10 cellular contexts compared by ENCODE assay signal in the genomic region with DNA sequence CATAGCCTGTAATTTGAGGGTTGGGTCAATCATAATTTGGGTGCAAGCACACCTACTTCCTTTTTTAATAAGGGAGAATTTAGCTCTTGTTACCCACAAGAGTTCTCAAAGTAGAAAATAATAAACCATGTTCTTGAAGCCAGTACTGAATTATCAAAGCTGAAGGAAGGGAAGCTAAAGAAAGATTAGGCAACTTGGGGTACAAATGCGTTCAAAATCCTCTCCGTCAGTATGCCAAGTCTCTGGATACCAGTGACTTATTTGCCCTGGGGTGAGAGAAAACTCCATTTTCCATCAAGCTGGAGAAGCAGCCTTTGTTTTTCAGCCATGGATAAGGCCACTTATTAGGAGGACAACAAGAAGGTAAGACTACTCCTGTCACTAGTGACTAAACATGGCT. TPM values are rescaled to one million over a fixed set of nuclear protein-coding genes. Genes with fewer than 3 reads are reported as not detected.
DNase-seq lines count a peak whose midpoint lies in the region; ATAC-seq and TF ChIP-seq lines count a peak whose summit lies in the region.
"Had no signal": no experiment of that assay in that cellular context is flagged by ENCODE, and none has a peak within 500 bp of the region (broad histone marks: within the 10 kb centered on the region; RNA-seq: fewer than 3 reads in every experiment).

No MANE protein-coding gene starts in this region.

- peaks cover 47% of the 10 kb centered on the region for H3K36me3 Mint-ChIP-seq in activated T-cell treated with anti-CD3 and anti-CD28 coated beads, Interleukin-2, amount 50 U/mL, for 4 hours (ENCODE audit: insufficient read depth)
- peaks cover 56% of the 10 kb centered on the region for H3K36me3 Mint-ChIP-seq in activated T-helper 1 cell treated with anti-CD3 and anti-CD28 coated beads, Interleukin-12 subunit alpha, Interleukin-12 subunit beta, Interleukin-2, Interleukin-4 antibody, amounts not matched to agents 30 ng/mL and 10 ng/mL and 1 ng/mL, durations not matched to agents 14 hours and 24 hours and 36 hours (ENCODE audit: low read depth)

- intact Hi-C loops in activated T-helper 1 cell treated with anti-CD3 and anti-CD28 coated beads, Interleukin-12 subunit alpha, Interleukin-12 subunit beta, Interleukin-2, Interleukin-4 antibody, amounts not matched to agents 30 ng/mL and 10 ng/mL and 1 ng/mL, durations not matched to agents 14 hours and 24 hours and 36 hours (cut with micrococcal nuclease), result loop anchor here (1.0 to 10.0 kb wide), 6 partner anchors 23 to 352 kb away; a partner anchor contains a TSS
- intact Hi-C loops in right lobe of liver (cut with DNase I), result no loop called here

- H3K36me3 ChIP-seq in right lobe of liver (peaks cover 0 to 38% (median 14%) of the 10 kb centered on the region in 4 donors), tibial nerve (peaks cover 0 to 73% (median 3%) of the 10 kb centered on the region in 3 donors)

- H3K4me1 Mint-ChIP-seq in activated T-cell treated with anti-CD3 and anti-CD28 coated beads, Interleukin-2, amount 50 U/mL, for 4 hours (ENCODE audit: low read depth), result peaks cover 61% of the 10 kb centered on the region
- peaks cover 58% of the 10 kb centered on the region for H3K4me1 Mint-ChIP-seq in activated T-helper 1 cell treated with anti-CD3 and anti-CD28 coated beads, Interleukin-12 subunit alpha, Interleukin-12 subunit beta, Interleukin-2, Interleukin-4 antibody, amounts not matched to agents 30 ng/mL and 10 ng/mL and 1 ng/mL, durations not matched to agents 14 hours and 24 hours and 36 hours (ENCODE audit: low read depth)

- peak overlapping the region; percentile 92 for H3K27ac Mint-ChIP-seq in activated T-helper 1 cell treated with anti-CD3 and anti-CD28 coated beads, Interleukin-12 subunit alpha, Interleukin-12 subunit beta, Interleukin-2, Interleukin-4 antibody, amounts not matched to agents 30 ng/mL and 10 ng/mL and 1 ng/mL, durations not matched to agents 14 hours and 24 hours and 36 hours

- TF ChIP-seq CTCF in right lobe of liver (IDR thresholded peaks at IDR 0.05) (no peak), tibial nerve (IDR thresholded peaks at IDR 0.05) (no peak)

- no peaks in the 10 kb centered on the region for H3K27me3 Mint-ChIP-seq in activated T-cell treated with anti-CD3 and anti-CD28 coated beads, Interleukin-2, amount 50 U/mL, for 4 hours (ENCODE audit: low read depth)
- H3K27me3 Mint-ChIP-seq in activated T-helper 1 cell treated with anti-CD3 and anti-CD28 coated beads, Interleukin-12 subunit alpha, Interleukin-12 subunit beta, Interleukin-2, Interleukin-4 antibody, amounts not matched to agents 30 ng/mL and 10 ng/mL and 1 ng/mL, durations not matched to agents 14 hours and 24 hours and 36 hours (ENCODE audit: insufficient read depth), result no peaks in the 10 kb centered on the region

- no peak for ATAC-seq in activated T-cell treated with anti-CD3 and anti-CD28 coated beads, Interleukin-2, amount 50 U/mL, for 4 hours
- peak in 1 of 4 donors; percentile 23 for ATAC-seq in right lobe of liver

- no peaks in the 10 kb centered on the region for H3K9me3 ChIP-seq in right lobe of liver
- peaks cover 0 to 5% (median 0%) of the 10 kb centered on the region in 4 donors for H3K9me3 ChIP-seq in tibial nerve

- DNase-seq in activated T-cell treated with anti-CD3 and anti-CD28 coated beads, Interleukin-2, amount 50 U/mL, for 4 hours, result no peak
- DNase-seq in activated T-cell treated with anti-CD3 and anti-CD28 coated beads, Interleukin-2, amount 50 U/mL, for 1 hour, result no peak
- DNase-seq in activated T-helper 1 cell treated with anti-CD3 and anti-CD28 coated beads, Interleukin-12 subunit alpha, Interleukin-12 subunit beta, Interleukin-2, Interleukin-4 antibody, amounts not matched to agents 30 ng/mL and 10 ng/mL and 1 ng/mL, durations not matched to agents 14 hours and 24 hours and 36 hours (ENCODE audit: low spot score), result no peak
- DNase-seq in right lobe of liver (no peak), tibial nerve (ENCODE audit: low spot score in 2 of 2) (no peak), middle frontal gyrus (ENCODE audit: extremely low spot score, low spot score) (no peak), NCI-H774 (lab: John Stamatoyannopoulos, UW) (no peak)
- DNase-seq in stimulated activated CD4-positive, alpha-beta T cell treated with anti-CD3 and anti-CD28 coated beads, Interleukin-2, amount 100 ng/mL, for 48 hours, result no peak
- DNase-seq: amniotic stem cell, NCI-H345 had no signal

- 60% methylated on average over 2 of the region's 2 CpGs for WGBS in right lobe of liver (ENCODE audit: insufficient coverage, low coverage, low lambda C conversion rate, missing lambda C conversion rate)
- WGBS in tibial nerve, 2 donors, result 79% methylated on average over 2 of the region's 2 CpGs

- H3K27ac ChIP-seq in right lobe of liver, result peak overlapping the region; percentile 15 to 65 (median 39)
- peak overlapping the region in 3 of 4 donors; percentile 5 to 50 (median 46) for H3K27ac ChIP-seq in tibial nerve

- H3K4me3 Mint-ChIP-seq in activated T-cell treated with anti-CD3 and anti-CD28 coated beads, Interleukin-2, amount 50 U/mL, for 4 hours, result peak overlapping the region; percentile 40
- H3K4me3 Mint-ChIP-seq in activated T-helper 1 cell treated with anti-CD3 and anti-CD28 coated beads, Interleukin-12 subunit alpha, Interleukin-12 subunit beta, Interleukin-2, Interleukin-4 antibody, amounts not matched to agents 30 ng/mL and 10 ng/mL and 1 ng/mL, durations not matched to agents 14 hours and 24 hours and 36 hours, result peak overlapping the region; percentile 19

- H3K4me1 ChIP-seq in right lobe of liver (peaks cover 0 to 4% (median 0%) of the 10 kb centered on the region in 4 donors), tibial nerve (peaks cover 0 to 27% (median 2%) of the 10 kb centered on the region in 4 donors)

- no peaks in the 10 kb centered on the region for H3K27me3 ChIP-seq in right lobe of liver
- H3K27me3 ChIP-seq in tibial nerve, result no peaks in the 10 kb centered on the region

- peaks cover 10% of the 10 kb centered on the region for H3K9me3 Mint-ChIP-seq in activated T-cell treated with anti-CD3 and anti-CD28 coated beads, Interleukin-2, amount 50 U/mL, for 4 hours
- peaks cover 12% of the 10 kb centered on the region for H3K9me3 Mint-ChIP-seq in activated T-helper 1 cell treated with anti-CD3 and anti-CD28 coated beads, Interleukin-12 subunit alpha, Interleukin-12 subunit beta, Interleukin-2, Interleukin-4 antibody, amounts not matched to agents 30 ng/mL and 10 ng/mL and 1 ng/mL, durations not matched to agents 14 hours and 24 hours and 36 hours

- H3K4me3 ChIP-seq in right lobe of liver, result no peak overlapping the region
- H3K4me3 ChIP-seq in tibial nerve, result no peak overlapping the region

- no peak for TF ChIP-seq POLR2A in right lobe of liver (IDR thresholded peaks at IDR 0.05)
- TF ChIP-seq POLR2A in tibial nerve (IDR thresholded peaks at IDR 0.05), result no peak

- TF ChIP-seq EP300 in tibial nerve (IDR thresholded peaks at IDR 0.05), result no peak

RNA-seq across cellular contexts. Expression of a gene that starts 23.5 kb away (rescaled TPM):
- total RNA-seq in activated T-cell treated with anti-CD3 and anti-CD28 coated beads, Interleukin-2, amount 50 U/mL, for 4 hours, result 10 to 100 TPM; 20.7 to 24.5 (median 21.8) TPM
- 34.6 and 34.9 TPM in 2 replicates for total RNA-seq in activated T-helper 1 cell treated with anti-CD3 and anti-CD28 coated beads, Interleukin-12 subunit alpha, Interleukin-12 subunit beta, Interleukin-2, Interleukin-4 antibody, amounts not matched to agents 30 ng/mL and 10 ng/mL and 1 ng/mL, durations not matched to agents 14 hours and 24 hours and 36 hours
- total RNA-seq in right lobe of liver, result 10 to 100 TPM in 3 of 6 experiments, 1 to 10 TPM in 3; 3.4 to 27.4 (median 8.8) TPM
- 10 to 100 TPM in 1 of 4 donors, 1 to 10 TPM in 3; 2.4 to 21.9 (median 8.8) TPM for total RNA-seq in tibial nerve

RNA-seq across cellular contexts. Expression of a gene that starts 25.0 kb away (rescaled TPM):
- 10 to 100 TPM; 45.2 to 48.6 (median 47.8) TPM for total RNA-seq in activated T-cell treated with anti-CD3 and anti-CD28 coated beads, Interleukin-2, amount 50 U/mL, for 4 hours
- total RNA-seq in activated T-helper 1 cell treated with anti-CD3 and anti-CD28 coated beads, Interleukin-12 subunit alpha, Interleukin-12 subunit beta, Interleukin-2, Interleukin-4 antibody, amounts not matched to agents 30 ng/mL and 10 ng/mL and 1 ng/mL, durations not matched to agents 14 hours and 24 hours and 36 hours, result 58.4 and 64.9 TPM in 2 replicates
- total RNA-seq in right lobe of liver, result 10 to 100 TPM; 13.0 to 33.1 (median 17.4) TPM
- total RNA-seq in tibial nerve, result 10 to 100 TPM; 45.7 to 95.1 (median 49.6) TPM

RNA-seq across cellular contexts. Expression of a gene that starts 28.8 kb away (rescaled TPM):
- 10 to 100 TPM; 48.3 to 62.9 (median 59.3) TPM for total RNA-seq in activated T-cell treated with anti-CD3 and anti-CD28 coated beads, Interleukin-2, amount 50 U/mL, for 4 hours
- total RNA-seq in activated T-helper 1 cell treated with anti-CD3 and anti-CD28 coated beads, Interleukin-12 subunit alpha, Interleukin-12 subunit beta, Interleukin-2, Interleukin-4 antibody, amounts not matched to agents 30 ng/mL and 10 ng/mL and 1 ng/mL, durations not matched to agents 14 hours and 24 hours and 36 hours, result 92.2 and 98.8 TPM in 2 replicates
- total RNA-seq in right lobe of liver (100 to 1,000 TPM in 1 of 6 experiments, 10 to 100 TPM in 5; 64.9 to 131 (median 82.8) TPM), tibial nerve (10 to 100 TPM; 54.8 to 84.9 (median 65.2) TPM)
